ENCODE assay signal across 1 cellular context in genomic region chr4:41692717-41693345, GRCh38.
TF ChIP-seq lines count a peak whose summit lies in the region.

No MANE protein-coding gene starts in this region.

TF ChIP-seq in H1, 55 proteins besides CTCF, POLR2A, EP300 and RAD21 (continued from another document):
- TF ChIP-seq CHD7 (IDR thresholded peaks at IDR 0.05; ENCODE audit: insufficient replicate concordance, low read length) (no peak), KDM4A (IDR thresholded peaks at IDR 0.05; ENCODE audit: low read depth, low read length, severe bottlenecking) (no peak), POU5F1 (IDR thresholded peaks at IDR 0.05; ENCODE audit: low read depth, low read length) (no peak), HDAC2 (IDR thresholded peaks at IDR 0.05; ENCODE audit: borderline replicate concordance in 1 of 2, low read depth in 2 of 2, low read length in 2 of 2) (no peak), BRCA1 (IDR thresholded peaks at IDR 0.05; ENCODE audit: low read depth, low read length) (no peak), GTF2F1 (IDR thresholded peaks at IDR 0.05; ENCODE audit: borderline replicate concordance, low read depth, low read length) (no peak), MAX (IDR thresholded peaks at IDR 0.05) (peak; percentile 34; the same call in 1 of the 2 replicates), TEAD4 (IDR thresholded peaks at IDR 0.05; ENCODE audit: low read depth, low read length) (peak; percentile 78; the same call in 1 of the 2 replicates)
